In genomic region chr3:114706591-114707224, GRCh38 we compare ENCODE assay signal across 1 cellular context.
TF ChIP-seq lines count a peak whose summit lies in the region.

No MANE protein-coding gene starts in this region.

TF ChIP-seq in HepG2, 621 proteins besides CTCF, POLR2A, EP300 and RAD21 (continued from another document and continues in another):
- no peak for TF ChIP-seq KIAA2018 (CRISPR knock-in tag; IDR thresholded peaks at IDR 0.05; ENCODE audit: borderline replicate concordance)
- no peak for TF ChIP-seq ZNF274 (CRISPR knock-in tag; IDR thresholded peaks at IDR 0.05)
- peak; percentile 80 for TF ChIP-seq ELF3 (CRISPR knock-in tag; IDR thresholded peaks at IDR 0.05)
- TF ChIP-seq WIZ (CRISPR knock-in tag; IDR thresholded peaks at IDR 0.05), result no peak
- TF ChIP-seq HNF4G (IDR thresholded peaks at IDR 0.05; ENCODE audit: borderline replicate concordance, low read depth, low read length), result peak; percentile 36; the same call in 1 of the 2 replicates
- peak; percentile 28; the same call in 1 of the 2 replicates for TF ChIP-seq HNF4G (CRISPR knock-in tag; IDR thresholded peaks at IDR 0.05; ENCODE audit: borderline replicate concordance, low read depth)
- TF ChIP-seq BORCS8-MEF2B (CRISPR knock-in tag; IDR thresholded peaks at IDR 0.05), result no peak
- TF ChIP-seq ZNF839 (CRISPR knock-in tag; IDR thresholded peaks at IDR 0.05; ENCODE audit: borderline replicate concordance), result no peak
- TF ChIP-seq GABPA (IDR thresholded peaks at IDR 0.05; ENCODE audit: low read depth, low read length), result no peak
- TF ChIP-seq GABPA (CRISPR knock-in tag; IDR thresholded peaks at IDR 0.05; ENCODE audit: low read depth), result no peak
- no peak for TF ChIP-seq HBP1 (CRISPR knock-in tag; IDR thresholded peaks at IDR 0.05; ENCODE audit: low read depth)
- TF ChIP-seq ZNF800 (CRISPR knock-in tag; IDR thresholded peaks at IDR 0.05), result no peak
- peak; percentile 94 for TF ChIP-seq FOXO1 (CRISPR knock-in tag; IDR thresholded peaks at IDR 0.05)
- TF ChIP-seq ZNF784 (CRISPR knock-in tag; IDR thresholded peaks at IDR 0.05; ENCODE audit: borderline replicate concordance), result no peak
- TF ChIP-seq ZMYM2 (CRISPR knock-in tag; IDR thresholded peaks at IDR 0.05), result no peak
- TF ChIP-seq ETS1 (CRISPR knock-in tag; IDR thresholded peaks at IDR 0.05), result no peak
- peak; percentile 18; the same call in 1 of the 2 replicates for TF ChIP-seq ZFX (CRISPR knock-in tag; IDR thresholded peaks at IDR 0.05; ENCODE audit: low read depth)
- TF ChIP-seq ZMYM3 (CRISPR knock-in tag; IDR thresholded peaks at IDR 0.05), result 0 out of 2 replicates have a peak, but pooled peaks have one; percentile 44
- no peak for TF ChIP-seq LRRFIP1 (CRISPR knock-in tag; conservative IDR thresholded peaks at IDR 0.05)
- TF ChIP-seq CENPT (CRISPR knock-in tag; IDR thresholded peaks at IDR 0.05; ENCODE audit: low read depth), result no peak
- 0 out of 2 replicates have a peak, but pooled peaks have one; percentile 53 for TF ChIP-seq MBD4 (IDR thresholded peaks at IDR 0.05; ENCODE audit: borderline replicate concordance, low read length)
- TF ChIP-seq HIC2 (CRISPR knock-in tag; IDR thresholded peaks at IDR 0.05; ENCODE audit: low read depth), result no peak
- TF ChIP-seq CSRNP1 (CRISPR knock-in tag; IDR thresholded peaks at IDR 0.05), result no peak
- TF ChIP-seq ZNF547 (CRISPR knock-in tag; IDR thresholded peaks at IDR 0.05), result no peak
- no peak for TF ChIP-seq ZNF225 (CRISPR knock-in tag; IDR thresholded peaks at IDR 0.05)
- TF ChIP-seq ZNF687 (CRISPR knock-in tag; IDR thresholded peaks at IDR 0.05), result no peak
- TF ChIP-seq KLF13 (CRISPR knock-in tag; IDR thresholded peaks at IDR 0.05), result no peak
- no peak for TF ChIP-seq NAIF1 (CRISPR knock-in tag; IDR thresholded peaks at IDR 0.05; ENCODE audit: borderline replicate concordance)
- TF ChIP-seq HIVEP1 (CRISPR knock-in tag; IDR thresholded peaks at IDR 0.05), result no peak
